ENCODE assay signal across 8 cellular contexts in genomic region chr6:54244430-54244829, GRCh38.
DNase-seq lines count a peak whose midpoint lies in the region; ATAC-seq and TF ChIP-seq lines count a peak whose summit lies in the region.

No MANE protein-coding gene starts in this region.

- H3K27me3 ChIP-seq in adipocyte (replicated peaks; ENCODE audit: control insufficient read depth, insufficient read depth, low read length) (no peaks in the 10 kb centered on the region), liver (ENCODE audit: control insufficient read depth in 4 of 4, insufficient read depth in 4 of 4, low read length in 3 of 4) (no peaks in the 10 kb centered on the region)

- DNase-seq in COLO829 (ENCODE audit: low spot score) (peak; percentile 25), adipocyte (ENCODE audit: low read depth) (peak; percentile 70)
- no peak for DNase-seq in stimulated activated naive CD8-positive, alpha-beta T cell treated with anti-CD3 and anti-CD28 coated beads, Interleukin-15, Interleukin-2, amounts not matched to agents 100 U/mL and 50 U/mL, for 24 hours

- H3K9ac ChIP-seq in adipocyte (ENCODE audit: low read length): no peak overlapping the region
- no peak overlapping the region for H3K9ac ChIP-seq in liver (ENCODE audit: low read depth in 1 of 2, low read length in 2 of 2)

- 69% methylated on average over 1 of the region's 1 CpG for WGBS in liver

- H3K9me3 ChIP-seq in adipocyte (ENCODE audit: control insufficient read depth, low read length): no peaks in the 10 kb centered on the region
- no peaks in the 10 kb centered on the region for H3K9me3 ChIP-seq in liver (ENCODE audit: control insufficient read depth in 4 of 4, low read length in 3 of 4)

- no peak overlapping the region for H3K27ac ChIP-seq in liver (ENCODE audit: low read depth in 1 of 2, low read length in 2 of 2)

- peaks cover 14% of the 10 kb centered on the region for H3K4me1 ChIP-seq in adipocyte (ENCODE audit: control insufficient read depth, insufficient read depth, low read length)
- H3K4me1 ChIP-seq in liver (ENCODE audit: control insufficient read depth in 4 of 4, insufficient read depth in 4 of 4, low read length in 3 of 4): no peaks in the 10 kb centered on the region

- H3K36me3 ChIP-seq in adipocyte (ENCODE audit: control insufficient read depth, insufficient read depth, low read length, severe bottlenecking) (no peaks in the 10 kb centered on the region), liver (ENCODE audit: control insufficient read depth in 4 of 4, insufficient read depth in 3 of 4, low read depth in 1 of 4, low read length in 3 of 4) (no peaks in the 10 kb centered on the region)

- peak; percentile 60 to 76 for TF ChIP-seq RAD21 in liver (IDR thresholded peaks at IDR 0.05)

- ATAC-seq in HG02885 (IDR thresholded peaks at IDR 0.05; ENCODE audit: poor library complexity, unreplicated experiment) (peak; percentile 51), HG03045 (IDR thresholded peaks at IDR 0.05; ENCODE audit: unreplicated experiment) (no peak), GM21515 (IDR thresholded peaks at IDR 0.05; ENCODE audit: unreplicated experiment) (no peak), HG02571 (IDR thresholded peaks at IDR 0.05; ENCODE audit: unreplicated experiment) (no peak)
- ATAC-seq in stimulated activated naive CD8-positive, alpha-beta T cell treated with anti-CD3 and anti-CD28 coated beads, Interleukin-15, Interleukin-2, amounts not matched to agents 100 U/mL and 50 U/mL, for 24 hours: no peak

- H3K4me3 ChIP-seq in adipocyte (ENCODE audit: low read length): no peak overlapping the region
- no peak overlapping the region for H3K4me3 ChIP-seq in liver (ENCODE audit: low read depth in 1 of 3, low read length in 3 of 3)

- peak; percentile 41 for TF ChIP-seq CTCF in liver (IDR thresholded peaks at IDR 0.05; ENCODE audit: low read depth, low read length, missing input control)

TF ChIP-seq in liver, 16 proteins besides CTCF, POLR2A, EP300 and RAD21:
- TF ChIP-seq NR2F2 (IDR thresholded peaks at IDR 0.05): no peak
- no peak for TF ChIP-seq FOXA1 (IDR thresholded peaks at IDR 0.05)
- no peak for TF ChIP-seq FOXA2 (IDR thresholded peaks at IDR 0.05)
- no peak for TF ChIP-seq HNF4G (IDR thresholded peaks at IDR 0.05)
- TF ChIP-seq TAF1 (conservative IDR thresholded peaks at IDR 0.05): no peak
- TF ChIP-seq GABPA (IDR thresholded peaks at IDR 0.05 in 1 of 2, conservative IDR thresholded peaks at IDR 0.05 in 1 of 2): no peak
- no peak for TF ChIP-seq RXRA (IDR thresholded peaks at IDR 0.05)
- no peak for TF ChIP-seq YY1 (IDR thresholded peaks at IDR 0.05)
TF ChIP-seq in liver: peak in this region for 0.
